Comparison of ENCODE assay signal across 26 cellular contexts in the genomic region with DNA sequence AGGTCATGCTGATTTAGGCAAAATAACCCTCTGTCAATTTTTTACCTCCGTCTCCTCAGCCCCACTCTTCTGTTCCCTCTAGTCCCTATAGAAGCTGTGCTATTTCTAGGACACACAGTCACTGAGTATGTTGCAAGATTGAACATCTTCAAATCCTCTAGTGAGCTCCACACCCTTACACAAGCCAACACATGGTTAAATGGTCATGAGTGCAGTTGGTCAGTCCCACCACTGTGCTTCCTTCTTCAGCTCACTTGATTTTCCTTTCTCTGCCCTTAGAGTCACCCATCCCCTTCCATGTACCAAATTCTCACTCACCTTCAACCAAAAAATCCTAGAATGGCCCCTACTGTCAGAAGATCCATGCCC. TPM values are rescaled to one million over a fixed set of nuclear protein-coding genes. Genes with fewer than 3 reads are reported as not detected.
"Had no signal": no experiment of that assay in that cellular context is flagged by ENCODE, and none has a peak within 500 bp of the region (broad histone marks: within the 10 kb centered on the region; RNA-seq: fewer than 3 reads in every experiment).

No MANE protein-coding gene starts in this region.

- H3K27ac ChIP-seq: KMS-11, SJSA1, VCaP had no signal

- DNase-seq: activated CD4-positive, alpha-beta memory T cell treated with anti-CD3 and anti-CD28 coated beads, Interleukin-2, amount 10 ng/mL, durations not matched to agents 7 days and 5 days; activated CD4-positive, alpha-beta T cell treated with anti-CD3 and anti-CD28 coated beads for 36 hours; activated CD4-positive, alpha-beta T cell treated with anti-CD3 and anti-CD28 coated beads, Interleukin-2, amount 50 U/mL, for 1 hour; activated CD4-positive, CD25-positive, alpha-beta regulatory T cell; activated gamma-delta T cell; activated naive CD4-positive, alpha-beta T cell treated with anti-CD3 and anti-CD28 coated beads for 36 hours; activated T-cell treated with anti-CD3 and anti-CD28 coated beads for 4 hours; activated T-cell treated with anti-CD3 and anti-CD28 coated beads, Interleukin-2, amount 50 U/mL, for 48 hours; amygdala; NCI-H1048; NCI-H146; NCI-H187 treated with DMSO at 0.1 percent for 48 hours; NCI-H2081 treated with DMSO at 0.1 percent for 48 hours; NCI-H446 treated with DMSO at 0.1 percent for 48 hours; NCI-H524 treated with DMSO at 0.1 percent for 48 hours; NCI-H748 treated with DMSO at 0.1 percent for 48 hours; PC-3; SHP77; T-helper 17 cell; T1000 had no signal

- H3K27me3 ChIP-seq: SJSA1 had no signal

- ATAC-seq: activated CD4-positive, alpha-beta T cell treated with anti-CD3 and anti-CD28 coated beads for 36 hours; activated T-helper 17 cell treated with anti-CD3 and anti-CD28 coated beads, Interleukin-2, amount 50 U/mL, for 72 hours; PC-3; SK-N-SH treated with all-trans-retinoic acid at 6 μM for 48 hours; T-helper 17 cell had no signal

- H3K4me1 ChIP-seq: SJSA1 had no signal

- H3K4me3 ChIP-seq: SJSA1 had no signal

- H3K36me3 ChIP-seq: SJSA1 had no signal

- H3K9me3 ChIP-seq: SJSA1 had no signal

RNA-seq across cellular contexts. Expression of gene F13A1, which starts 48.2 kb away (rescaled TPM):
- total RNA-seq: activated CD4-positive, alpha-beta memory T cell treated with anti-CD3 and anti-CD28 coated beads, Interleukin-2, amount 10 ng/mL, durations not matched to agents 7 days and 5 days; activated CD4-positive, alpha-beta T cell treated with anti-CD3 and anti-CD28 coated beads for 36 hours; activated CD8-positive, alpha-beta memory T cell treated with anti-CD3 and anti-CD28 coated beads for 36 hours; activated naive CD4-positive, alpha-beta T cell treated with anti-CD3 and anti-CD28 coated beads for 36 hours; PC-3 had no signal
